ENCODE assay signal across 1 cellular context in the genomic region with DNA sequence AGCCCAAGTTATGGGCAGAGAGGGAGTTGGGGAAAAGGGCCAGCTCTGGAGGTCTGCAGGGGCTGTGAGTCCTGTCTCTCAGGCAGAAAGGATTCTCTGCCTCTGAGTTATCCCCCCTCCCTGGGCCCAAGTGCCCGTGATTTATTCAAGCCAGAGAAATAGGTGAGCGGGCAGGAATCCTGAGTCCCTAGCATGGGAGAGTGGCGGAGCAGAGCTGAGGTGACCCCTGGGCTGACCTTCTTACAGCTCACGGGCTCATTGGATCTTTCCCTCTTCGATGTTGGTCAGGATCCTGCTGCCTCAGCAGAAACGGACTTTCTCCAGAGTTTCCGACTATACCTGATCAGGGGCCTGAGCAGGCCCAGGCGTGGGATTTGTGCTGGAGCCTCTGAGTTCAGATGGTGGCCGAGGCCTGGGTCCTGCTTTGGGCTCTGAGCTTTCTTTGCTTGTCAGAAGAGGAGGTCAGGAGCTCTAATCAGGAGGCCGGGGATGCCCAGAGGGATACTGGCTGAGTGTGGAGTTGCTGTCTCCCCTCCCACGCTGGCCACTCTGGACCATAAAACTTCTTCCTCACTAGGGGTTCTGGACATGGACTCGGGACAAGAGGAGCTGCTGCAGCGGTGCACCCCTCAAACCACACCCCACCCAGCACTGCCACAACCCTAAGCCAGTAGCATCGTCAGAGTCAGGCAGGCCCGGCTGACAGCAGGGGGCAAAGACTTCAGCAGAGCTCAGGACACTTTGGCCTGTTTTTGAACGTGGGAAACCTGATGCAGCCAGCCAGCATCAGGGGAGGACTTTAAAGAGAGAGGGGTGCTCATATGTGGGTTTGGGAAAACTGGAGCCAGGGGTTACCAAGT.
TF ChIP-seq lines count a peak whose summit lies in the region.

No MANE protein-coding gene starts in this region.

TF ChIP-seq in K562, 482 proteins besides CTCF, POLR2A, EP300 and RAD21:
- TF ChIP-seq HDAC2 (IDR thresholded peaks at IDR 0.05) = no peak
- no peak for TF ChIP-seq CAMTA2 (CRISPR knock-in tag; conservative IDR thresholded peaks at IDR 0.05)
- no peak for TF ChIP-seq MEF2D (tag; conservative IDR thresholded peaks at IDR 0.05; ENCODE audit: low read depth)
- no peak for TF ChIP-seq CCAR2 (IDR thresholded peaks at IDR 0.05; ENCODE audit: low read depth, low read length)
- TF ChIP-seq, protein P1, sequence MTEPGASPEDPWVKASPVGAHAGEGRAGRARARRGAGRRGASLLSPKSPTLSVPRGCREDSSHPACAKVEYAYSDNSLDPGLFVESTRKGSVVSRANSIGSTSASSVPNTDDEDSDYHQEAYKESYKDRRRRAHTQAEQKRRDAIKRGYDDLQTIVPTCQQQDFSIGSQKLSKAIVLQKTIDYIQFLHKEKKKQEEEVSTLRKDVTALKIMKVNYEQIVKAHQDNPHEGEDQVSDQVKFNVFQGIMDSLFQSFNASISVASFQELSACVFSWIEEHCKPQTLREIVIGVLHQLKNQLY (CRISPR knock-in tag; conservative IDR thresholded peaks at IDR 0.05) = no peak
- peak; percentile 47; the same call in 1 of the 2 replicates for TF ChIP-seq MAFK (IDR thresholded peaks at IDR 0.05; ENCODE audit: low read length)
- TF ChIP-seq RHOXF2B (CRISPR knock-in tag; conservative IDR thresholded peaks at IDR 0.05) = no peak
- TF ChIP-seq, protein P2, sequence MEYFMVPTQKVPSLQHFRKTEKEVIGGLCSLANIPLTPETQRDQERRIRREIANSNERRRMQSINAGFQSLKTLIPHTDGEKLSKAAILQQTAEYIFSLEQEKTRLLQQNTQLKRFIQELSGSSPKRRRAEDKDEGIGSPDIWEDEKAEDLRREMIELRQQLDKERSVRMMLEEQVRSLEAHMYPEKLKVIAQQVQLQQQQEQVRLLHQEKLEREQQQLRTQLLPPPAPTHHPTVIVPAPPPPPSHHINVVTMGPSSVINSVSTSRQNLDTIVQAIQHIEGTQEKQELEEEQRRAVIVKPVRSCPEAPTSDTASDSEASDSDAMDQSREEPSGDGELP (CRISPR knock-in tag; IDR thresholded peaks at IDR 0.05; ENCODE audit: borderline replicate concordance) = no peak
- TF ChIP-seq TFAM (CRISPR knock-in tag; conservative IDR thresholded peaks at IDR 0.05) = no peak
- no peak for TF ChIP-seq ZNF217 (CRISPR knock-in tag; IDR thresholded peaks at IDR 0.05)
- TF ChIP-seq ZNF316 (IDR thresholded peaks at IDR 0.05) = peak; percentile 71
- TF ChIP-seq ZNF239 (CRISPR knock-in tag; IDR thresholded peaks at IDR 0.05) = no peak
- TF ChIP-seq LARP7 (IDR thresholded peaks at IDR 0.05) = no peak
- TF ChIP-seq LEF1 (IDR thresholded peaks at IDR 0.05) = no peak
- TF ChIP-seq JUNB (CRISPR knock-in tag; conservative IDR thresholded peaks at IDR 0.05) = no peak
- peak; percentile 56 for TF ChIP-seq MAFF (IDR thresholded peaks at IDR 0.05; ENCODE audit: low read length)
- no peak for TF ChIP-seq ZNF12 (CRISPR knock-in tag; IDR thresholded peaks at IDR 0.05)
- TF ChIP-seq ZNF121 (CRISPR knock-in tag; conservative IDR thresholded peaks at IDR 0.05) = no peak
- TF ChIP-seq C11orf30 (IDR thresholded peaks at IDR 0.05; ENCODE audit: low read depth) = peak; percentile 74
- no peak for TF ChIP-seq SAP30 (IDR thresholded peaks at IDR 0.05; ENCODE audit: borderline replicate concordance, insufficient read depth, low read depth, low read length, poor library complexity, severe bottlenecking)
- no peak for TF ChIP-seq ZNF197 (CRISPR knock-in tag; IDR thresholded peaks at IDR 0.05; ENCODE audit: low read depth)
- TF ChIP-seq ATF6 (CRISPR knock-in tag; IDR thresholded peaks at IDR 0.05) = no peak
- no peak for TF ChIP-seq STAT5B (CRISPR knock-in tag; IDR thresholded peaks at IDR 0.05)
- TF ChIP-seq ZFP36 (IDR thresholded peaks at IDR 0.05; ENCODE audit: low read depth, low read length, partially characterized antibody) = no peak
- TF ChIP-seq, protein P3, sequence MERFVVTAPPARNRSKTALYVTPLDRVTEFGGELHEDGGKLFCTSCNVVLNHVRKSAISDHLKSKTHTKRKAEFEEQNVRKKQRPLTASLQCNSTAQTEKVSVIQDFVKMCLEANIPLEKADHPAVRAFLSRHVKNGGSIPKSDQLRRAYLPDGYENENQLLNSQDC (CRISPR knock-in tag; IDR thresholded peaks at IDR 0.05) = no peak
- no peak for TF ChIP-seq TGIF2 (CRISPR knock-in tag; IDR thresholded peaks at IDR 0.05)
- TF ChIP-seq, protein P4, sequence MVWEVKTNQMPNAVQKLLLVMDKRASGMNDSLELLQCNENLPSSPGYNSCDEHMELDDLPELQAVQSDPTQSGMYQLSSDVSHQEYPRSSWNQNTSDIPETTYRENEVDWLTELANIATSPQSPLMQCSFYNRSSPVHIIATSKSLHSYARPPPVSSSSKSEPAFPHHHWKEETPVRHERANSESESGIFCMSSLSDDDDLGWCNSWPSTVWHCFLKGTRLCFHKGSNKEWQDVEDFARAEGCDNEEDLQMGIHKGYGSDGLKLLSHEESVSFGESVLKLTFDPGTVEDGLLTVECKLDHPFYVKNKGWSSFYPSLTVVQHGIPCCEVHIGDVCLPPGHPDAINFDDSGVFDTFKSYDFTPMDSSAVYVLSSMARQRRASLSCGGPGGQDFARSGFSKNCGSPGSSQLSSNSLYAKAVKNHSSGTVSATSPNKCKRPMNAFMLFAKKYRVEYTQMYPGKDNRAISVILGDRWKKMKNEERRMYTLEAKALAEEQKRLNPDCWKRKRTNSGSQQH (CRISPR knock-in tag; IDR thresholded peaks at IDR 0.05) = no peak
- TF ChIP-seq, protein P5, sequence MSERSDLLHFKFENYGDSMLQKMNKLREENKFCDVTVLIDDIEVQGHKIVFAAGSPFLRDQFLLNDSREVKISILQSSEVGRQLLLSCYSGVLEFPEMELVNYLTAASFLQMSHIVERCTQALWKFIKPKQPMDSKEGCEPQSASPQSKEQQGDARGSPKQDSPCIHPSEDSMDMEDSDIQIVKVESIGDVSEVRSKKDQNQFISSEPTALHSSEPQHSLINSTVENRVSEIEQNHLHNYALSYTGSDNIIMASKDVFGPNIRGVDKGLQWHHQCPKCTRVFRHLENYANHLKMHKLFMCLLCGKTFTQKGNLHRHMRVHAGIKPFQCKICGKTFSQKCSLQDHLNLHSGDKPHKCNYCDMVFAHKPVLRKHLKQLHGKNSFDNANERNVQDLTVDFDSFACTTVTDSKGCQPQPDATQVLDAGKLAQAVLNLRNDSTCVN (CRISPR knock-in tag; IDR thresholded peaks at IDR 0.05) = no peak
- no peak for TF ChIP-seq DPF2 (IDR thresholded peaks at IDR 0.05)
- no peak for TF ChIP-seq SMAD1 (IDR thresholded peaks at IDR 0.05; ENCODE audit: low read depth, low read length, partially characterized antibody)
- peak; percentile 64 for TF ChIP-seq MAFG (tag; conservative IDR thresholded peaks at IDR 0.05)
- no peak for TF ChIP-seq ARNT (IDR thresholded peaks at IDR 0.05)
- no peak for TF ChIP-seq XRCC4 (IDR thresholded peaks at IDR 0.05; ENCODE audit: extremely low read depth, insufficient read depth, insufficient read length)
- TF ChIP-seq, protein P6, sequence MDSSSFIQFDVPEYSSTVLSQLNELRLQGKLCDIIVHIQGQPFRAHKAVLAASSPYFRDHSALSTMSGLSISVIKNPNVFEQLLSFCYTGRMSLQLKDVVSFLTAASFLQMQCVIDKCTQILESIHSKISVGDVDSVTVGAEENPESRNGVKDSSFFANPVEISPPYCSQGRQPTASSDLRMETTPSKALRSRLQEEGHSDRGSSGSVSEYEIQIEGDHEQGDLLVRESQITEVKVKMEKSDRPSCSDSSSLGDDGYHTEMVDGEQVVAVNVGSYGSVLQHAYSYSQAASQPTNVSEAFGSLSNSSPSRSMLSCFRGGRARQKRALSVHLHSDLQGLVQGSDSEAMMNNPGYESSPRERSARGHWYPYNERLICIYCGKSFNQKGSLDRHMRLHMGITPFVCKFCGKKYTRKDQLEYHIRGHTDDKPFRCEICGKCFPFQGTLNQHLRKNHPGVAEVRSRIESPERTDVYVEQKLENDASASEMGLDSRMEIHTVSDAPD (CRISPR knock-in tag; IDR thresholded peaks at IDR 0.05) = no peak
- no peak for TF ChIP-seq PHB2 (IDR thresholded peaks at IDR 0.05; ENCODE audit: low read depth)
- no peak for TF ChIP-seq DDX20 (tag; IDR thresholded peaks at IDR 0.05; ENCODE audit: low read depth)
- TF ChIP-seq, protein P7, sequence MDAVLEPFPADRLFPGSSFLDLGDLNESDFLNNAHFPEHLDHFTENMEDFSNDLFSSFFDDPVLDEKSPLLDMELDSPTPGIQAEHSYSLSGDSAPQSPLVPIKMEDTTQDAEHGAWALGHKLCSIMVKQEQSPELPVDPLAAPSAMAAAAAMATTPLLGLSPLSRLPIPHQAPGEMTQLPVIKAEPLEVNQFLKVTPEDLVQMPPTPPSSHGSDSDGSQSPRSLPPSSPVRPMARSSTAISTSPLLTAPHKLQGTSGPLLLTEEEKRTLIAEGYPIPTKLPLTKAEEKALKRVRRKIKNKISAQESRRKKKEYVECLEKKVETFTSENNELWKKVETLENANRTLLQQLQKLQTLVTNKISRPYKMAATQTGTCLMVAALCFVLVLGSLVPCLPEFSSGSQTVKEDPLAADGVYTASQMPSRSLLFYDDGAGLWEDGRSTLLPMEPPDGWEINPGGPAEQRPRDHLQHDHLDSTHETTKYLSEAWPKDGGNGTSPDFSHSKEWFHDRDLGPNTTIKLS (IDR thresholded peaks at IDR 0.05; ENCODE audit: borderline replicate concordance, low read depth) = no peak
- no peak for TF ChIP-seq ZNF232 (CRISPR knock-in tag; IDR thresholded peaks at IDR 0.05)
TF ChIP-seq in K562: peak in this region for 5.
